8 cellular contexts compared by ENCODE assay signal in the genomic region with DNA sequence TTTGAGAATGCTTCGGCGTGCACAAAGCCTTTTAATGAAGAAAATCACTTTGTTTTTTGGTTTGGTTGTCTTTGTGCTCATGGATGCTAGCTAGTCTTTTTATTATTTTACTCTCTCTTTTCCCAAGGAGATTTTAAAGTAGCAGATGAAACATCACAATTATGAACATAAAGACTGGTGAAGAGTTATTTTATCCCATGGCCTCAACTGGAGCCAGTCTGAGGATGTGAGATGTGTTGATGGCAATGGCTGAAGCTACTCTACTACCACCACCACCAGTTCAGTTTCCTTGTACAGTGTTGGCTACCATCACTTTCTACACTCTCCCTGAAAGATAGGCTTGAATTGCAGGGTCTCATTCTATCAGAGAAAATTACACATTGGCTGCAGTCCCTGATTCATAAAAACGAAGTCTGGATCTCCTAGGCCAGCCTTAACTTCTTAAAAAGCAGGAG.
DNase-seq lines count a peak whose midpoint lies in the region; ATAC-seq and TF ChIP-seq lines count a peak whose summit lies in the region.

No MANE protein-coding gene starts in this region.

- peak overlapping the region; percentile 89 for H3K4me3 Mint-ChIP-seq in stimulated activated effector memory CD8-positive, alpha-beta T cell treated with anti-CD3 and anti-CD28 coated beads, Interleukin-12 subunit alpha, Interleukin-12 subunit beta, amount 100 ng/mL, for 72 hours

- no peak for TF ChIP-seq CTCF in WI38 (IDR thresholded peaks at IDR 0.05; ENCODE audit: low read depth, low read length)

- peaks cover 26% of the 10 kb centered on the region for H3K4me1 Mint-ChIP-seq in stimulated activated effector memory CD8-positive, alpha-beta T cell treated with anti-CD3 and anti-CD28 coated beads, Interleukin-12 subunit alpha, Interleukin-12 subunit beta, amount 100 ng/mL, for 72 hours

- H3K9me3 Mint-ChIP-seq in stimulated activated effector memory CD8-positive, alpha-beta T cell treated with anti-CD3 and anti-CD28 coated beads, Interleukin-12 subunit alpha, Interleukin-12 subunit beta, amount 100 ng/mL, for 72 hours, result no peaks in the 10 kb centered on the region

- no peak for ATAC-seq in stimulated activated effector memory CD8-positive, alpha-beta T cell treated with anti-CD3 and anti-CD28 coated beads, Interleukin-12 subunit alpha, Interleukin-12 subunit beta, amount 100 ng/mL, for 72 hours

- DNase-seq in NCI-H2029 treated with DMSO at 0.1 percent for 48 hours (lab: John Stamatoyannopoulos, UW) (peak; percentile 7), NCI-H2029 (lab: John Stamatoyannopoulos, UW) (no peak), globus pallidus (ENCODE audit: low spot score) (peak; percentile 7), NCI-H146 (lab: John Stamatoyannopoulos, UW) (no peak), SIG-M5 treated with dmso at 0.1 percent for 504 hours (lab: John Stamatoyannopoulos, UW; ENCODE audit: unreplicated experiment) (no peak), NOMO-1 (lab: John Stamatoyannopoulos, UW; ENCODE audit: unreplicated experiment in 2 of 2) (no peak)
- DNase-seq in stimulated activated effector memory CD8-positive, alpha-beta T cell treated with anti-CD3 and anti-CD28 coated beads, Interleukin-12 subunit alpha, Interleukin-12 subunit beta, amount 100 ng/mL, for 72 hours (ENCODE audit: low spot score in 2 of 2), result no peak

- peak overlapping the region; percentile 94 for H3K27ac Mint-ChIP-seq in stimulated activated effector memory CD8-positive, alpha-beta T cell treated with anti-CD3 and anti-CD28 coated beads, Interleukin-12 subunit alpha, Interleukin-12 subunit beta, amount 100 ng/mL, for 72 hours

- H3K4me3 ChIP-seq in WI38 (ENCODE audit: low read depth, low read length), result peak overlapping the region; percentile 45

- H3K36me3 Mint-ChIP-seq in stimulated activated effector memory CD8-positive, alpha-beta T cell treated with anti-CD3 and anti-CD28 coated beads, Interleukin-12 subunit alpha, Interleukin-12 subunit beta, amount 100 ng/mL, for 72 hours, result peaks cover 42% of the 10 kb centered on the region

Comparison
In these comparisons a context has a peak if more than half of its experiments do, and no peak if none do; other contexts are left out.
1. DNase-seq: peak in NCI-H2029 treated with DMSO at 0.1 percent for 48 hours (single experiment) and globus pallidus (single experiment); none in NCI-H2029 (single experiment), stimulated activated effector memory CD8-positive, alpha-beta T cell treated with anti-CD3 and anti-CD28 coated beads, Interleukin-12 subunit alpha, Interleukin-12 subunit beta, amount 100 ng/mL, for 72 hours (0 of 2), NCI-H146 (single experiment), SIG-M5 treated with dmso at 0.1 percent for 504 hours (single experiment) and NOMO-1 (0 of 2).